ENCODE assay signal across 10 cellular contexts in the genomic region with DNA sequence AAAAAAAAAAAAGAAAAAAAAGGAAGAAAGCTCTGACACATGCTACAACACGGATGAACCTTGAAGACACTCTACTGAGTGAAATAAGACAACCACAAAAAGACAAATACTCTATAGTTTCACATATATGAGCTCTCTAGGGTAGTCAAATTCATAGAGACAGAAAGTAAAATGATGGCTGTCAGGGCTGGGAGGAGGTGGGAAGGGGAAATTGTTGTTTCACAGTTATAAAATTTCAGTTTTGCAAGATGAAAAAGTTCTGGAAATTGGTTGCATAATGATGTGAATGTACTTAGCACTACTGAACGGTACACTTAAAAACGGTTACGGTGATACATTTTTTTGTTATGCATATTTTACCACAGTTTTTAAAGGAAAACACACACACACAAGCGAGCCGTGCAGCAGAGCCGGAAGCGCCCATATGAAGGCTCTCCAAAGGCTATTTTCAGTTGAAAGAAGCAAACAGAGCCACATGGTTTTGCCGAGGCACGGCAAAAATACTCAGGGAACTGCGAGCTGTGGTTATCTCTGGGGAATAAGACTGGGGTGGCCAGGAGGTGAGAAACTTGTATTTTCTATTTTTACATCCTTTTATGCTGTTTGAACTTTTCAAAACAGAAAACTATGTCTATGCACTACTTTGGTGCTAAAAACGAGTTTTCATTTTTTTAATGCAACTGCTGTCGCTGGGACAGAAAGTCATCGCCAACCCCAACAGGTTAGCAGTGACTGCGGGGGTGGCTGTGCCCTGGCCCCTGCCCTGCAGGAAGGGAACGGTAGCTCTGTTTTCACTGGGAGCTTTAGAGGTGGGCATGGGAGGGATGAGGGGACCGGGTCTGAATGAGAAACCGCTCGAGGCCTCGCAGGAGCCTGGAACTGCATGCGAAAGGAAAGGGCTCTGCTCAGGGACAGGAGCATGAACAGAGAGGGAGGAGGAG.
DNase-seq lines count a peak whose midpoint lies in the region; ATAC-seq and TF ChIP-seq lines count a peak whose summit lies in the region.
"Had no signal": no experiment of that assay in that cellular context is flagged by ENCODE, and none has a peak within 500 bp of the region (broad histone marks: within the 10 kb centered on the region; RNA-seq: fewer than 3 reads in every experiment).

No MANE protein-coding gene starts in this region.

- no peaks in the 10 kb centered on the region for H3K4me1 Mint-ChIP-seq in activated CD4-positive, alpha-beta T cell treated with anti-CD3 and anti-CD28 coated beads for 36 hours
- no peaks in the 10 kb centered on the region for H3K4me1 Mint-ChIP-seq in activated CD4-positive, alpha-beta T cell treated with anti-CD3 and anti-CD28 coated beads, Interleukin-2, amount 10 ng/mL, durations not matched to agents 7 days and 5 days

- intact Hi-C loops in activated CD4-positive, alpha-beta T cell treated with anti-CD3 and anti-CD28 coated beads for 36 hours (cut with DNase I, micrococcal nuclease) = no loop called here

- POLR2A ChIA-PET in activated CD4-positive, alpha-beta T cell treated with anti-CD3 and anti-CD28 coated beads for 36 hours (lab: Charles Lee) = no interaction called here
- POLR2A ChIA-PET in activated CD4-positive, alpha-beta T cell treated with anti-CD3 and anti-CD28 coated beads, Interleukin-2, amount 10 ng/mL, durations not matched to agents 7 days and 5 days (lab: Charles Lee) = no interaction called here

- no peaks in the 10 kb centered on the region for H3K36me3 Mint-ChIP-seq in activated CD4-positive, alpha-beta T cell treated with anti-CD3 and anti-CD28 coated beads for 36 hours (ENCODE audit: low read depth)
- no peaks in the 10 kb centered on the region for H3K36me3 Mint-ChIP-seq in activated CD4-positive, alpha-beta T cell treated with anti-CD3 and anti-CD28 coated beads, Interleukin-2, amount 10 ng/mL, durations not matched to agents 7 days and 5 days (ENCODE audit: low read depth)

- H3K4me3 Mint-ChIP-seq in activated CD4-positive, alpha-beta T cell treated with anti-CD3 and anti-CD28 coated beads for 36 hours = no peak overlapping the region
- no peak overlapping the region for H3K4me3 Mint-ChIP-seq in activated CD4-positive, alpha-beta T cell treated with anti-CD3 and anti-CD28 coated beads, Interleukin-2, amount 10 ng/mL, durations not matched to agents 7 days and 5 days

- no peaks in the 10 kb centered on the region for H3K36me3 ChIP-seq in skeletal muscle satellite cell (ENCODE audit: insufficient read depth, low read length)

- TF ChIP-seq CTCF in omental fat pad (IDR thresholded peaks at IDR 0.05) = no peak

- H3K27me3 ChIP-seq in skeletal muscle satellite cell (ENCODE audit: control insufficient read depth, insufficient read depth, low read length) = no peaks in the 10 kb centered on the region
- H3K27me3 ChIP-seq: foreskin keratinocyte had no signal

- no peaks in the 10 kb centered on the region for H3K9me3 Mint-ChIP-seq in activated CD4-positive, alpha-beta T cell treated with anti-CD3 and anti-CD28 coated beads for 36 hours (ENCODE audit: low read depth)
- H3K9me3 Mint-ChIP-seq in activated CD4-positive, alpha-beta T cell treated with anti-CD3 and anti-CD28 coated beads, Interleukin-2, amount 10 ng/mL, durations not matched to agents 7 days and 5 days = no peaks in the 10 kb centered on the region

- H3K27ac ChIP-seq in substantia nigra (ENCODE audit: low read depth, low read length, poor library complexity, severe bottlenecking) = no peak overlapping the region
- H3K27ac ChIP-seq: 22Rv1, foreskin keratinocyte had no signal

- no peaks in the 10 kb centered on the region for H3K9me3 ChIP-seq in skeletal muscle satellite cell (replicated peaks; ENCODE audit: low read length)

- CTCF ChIA-PET in activated CD4-positive, alpha-beta T cell treated with anti-CD3 and anti-CD28 coated beads for 36 hours (lab: Charles Lee) = interaction anchor here (1.0 kb wide), 1 partner anchor 103 kb away, joined by 3 read pairs; no protein-coding TSS in a partner anchor
- CTCF ChIA-PET in activated CD4-positive, alpha-beta T cell treated with anti-CD3 and anti-CD28 coated beads, Interleukin-2, amount 10 ng/mL, durations not matched to agents 7 days and 5 days (lab: Charles Lee) = interaction anchor here (0.6 kb wide), 1 partner anchor 619 kb away, joined by 5 read pairs; no protein-coding TSS in a partner anchor

- no peak overlapping the region for H3K9ac ChIP-seq in skeletal muscle satellite cell (ENCODE audit: low read depth, low read length)

- peaks cover 23% of the 10 kb centered on the region for H3K4me1 ChIP-seq in skeletal muscle satellite cell (ENCODE audit: control insufficient read depth, insufficient read depth, low read length)
- H3K4me1 ChIP-seq: foreskin keratinocyte had no signal

- peak overlapping the region; percentile 72 for H3K4me2 ChIP-seq in skeletal muscle satellite cell (ENCODE audit: low read length)

- peak; percentile 57 for ATAC-seq in activated CD4-positive, alpha-beta T cell treated with anti-CD3 and anti-CD28 coated beads for 36 hours
- ATAC-seq in HG02943 (IDR thresholded peaks at IDR 0.05; ENCODE audit: low read depth, unreplicated experiment) = peak; percentile 71
- no peak for ATAC-seq in omental fat pad (ENCODE audit: low FRiP score)
- ATAC-seq: foreskin keratinocyte had no signal

- DNase-seq in activated CD4-positive, alpha-beta T cell treated with anti-CD3 and anti-CD28 coated beads for 36 hours = no peak
- no peak for DNase-seq in activated CD4-positive, alpha-beta T cell treated with anti-CD3 and anti-CD28 coated beads, Interleukin-2, amount 10 ng/mL, durations not matched to agents 7 days and 5 days
- DNase-seq in RPMI7951 (ENCODE audit: low read depth) = peak; percentile 45
- no peak for DNase-seq in iPS-NIHi11 (ENCODE audit: low spot score)
- no peak for DNase-seq in substantia nigra (lab: John Stamatoyannopoulos, UW)
- DNase-seq in omental fat pad (ENCODE audit: low spot score) = no peak
- DNase-seq: foreskin keratinocyte had no signal

- H3K27ac Mint-ChIP-seq in activated CD4-positive, alpha-beta T cell treated with anti-CD3 and anti-CD28 coated beads for 36 hours = no peak overlapping the region
- H3K27ac Mint-ChIP-seq in activated CD4-positive, alpha-beta T cell treated with anti-CD3 and anti-CD28 coated beads, Interleukin-2, amount 10 ng/mL, durations not matched to agents 7 days and 5 days = no peak overlapping the region

- no peaks in the 10 kb centered on the region for H3K27me3 Mint-ChIP-seq in activated CD4-positive, alpha-beta T cell treated with anti-CD3 and anti-CD28 coated beads for 36 hours
- no peaks in the 10 kb centered on the region for H3K27me3 Mint-ChIP-seq in activated CD4-positive, alpha-beta T cell treated with anti-CD3 and anti-CD28 coated beads, Interleukin-2, amount 10 ng/mL, durations not matched to agents 7 days and 5 days

- H3K4me3 ChIP-seq in skeletal muscle satellite cell (ENCODE audit: low read length) = peak overlapping the region; percentile 57
